ENCODE assay signal across 28 cellular contexts in genomic region chr15:68196445-68197169, GRCh38. TPM values are rescaled to one million over a fixed set of nuclear protein-coding genes. Genes with fewer than 3 reads are reported as not detected.
A peak's percentile ranks its signal among the peaks of the same experiment; 100 is the strongest.
DNase-seq lines count a peak whose midpoint lies in the region; ATAC-seq, FAIRE-seq and TF ChIP-seq lines count a peak whose summit lies in the region.
"Had no signal": no experiment of that assay in that cellular context is flagged by ENCODE, and none has a peak within 500 bp of the region (broad histone marks: within the 10 kb centered on the region; RNA-seq: fewer than 3 reads in every experiment).

No MANE protein-coding gene starts in this region.

- POLR2A ChIA-PET in activated CD8-positive, alpha-beta T cell treated with anti-CD3 and anti-CD28 coated beads, Interleukin-2, amount 10 ng/mL, durations not matched to agents 7 days and 5 days (lab: Charles Lee) = interaction anchor here (0.7 kb wide), 1 partner anchor 149 kb away, joined by 3 read pairs; no protein-coding TSS in a partner anchor
- POLR2A ChIA-PET in activated CD8-positive, alpha-beta T cell treated with anti-CD3 and anti-CD28 coated beads for 36 hours (lab: Charles Lee) = interaction anchor here (0.7 to 1.5 kb wide), 2 partner anchors 9 to 40 kb away, joined by 3 read pairs; partner anchors contain the start of gene CALML4

- H3K27ac ChIP-seq in endodermal cell (ENCODE audit: low read depth, low read length) (peak overlapping the region; percentile 9), testis (no peak overlapping the region)
- H3K27ac ChIP-seq: BLaER1 treated with 17β-estradiol and CSF1 and Interleukin-3, amounts not matched to agents 10 nM and 100 nM; SK-N-MC had no signal

- H3K4me3 ChIP-seq in endodermal cell (ENCODE audit: low read length) (no peak overlapping the region), testis (no peak overlapping the region)
- H3K4me3 ChIP-seq: BLaER1 treated with 17β-estradiol and CSF1 and Interleukin-3, amounts not matched to agents 10 nM and 100 nM; cardiac muscle cell; SK-N-MC; smooth muscle cell; stomach had no signal

- no peaks in the 10 kb centered on the region for H3K4me1 Mint-ChIP-seq in activated CD8-positive, alpha-beta T cell treated with anti-CD3 and anti-CD28 coated beads, Interleukin-2, amount 10 ng/mL, durations not matched to agents 7 days and 5 days (ENCODE audit: low read depth)
- no peaks in the 10 kb centered on the region for H3K4me1 Mint-ChIP-seq in activated CD8-positive, alpha-beta T cell treated with anti-CD3 and anti-CD28 coated beads for 36 hours (ENCODE audit: low read depth)
- peaks cover 22% of the 10 kb centered on the region for H3K4me1 Mint-ChIP-seq in endodermal cell
- peaks cover 10% of the 10 kb centered on the region for H3K4me1 Mint-ChIP-seq in stimulated activated effector memory CD8-positive, alpha-beta T cell treated with anti-CD3 and anti-CD28 coated beads, Interleukin-12 subunit alpha, Interleukin-12 subunit beta, amount 100 ng/mL, for 72 hours

- no peak overlapping the region for H3K4me3 Mint-ChIP-seq in activated CD8-positive, alpha-beta T cell treated with anti-CD3 and anti-CD28 coated beads, Interleukin-2, amount 10 ng/mL, durations not matched to agents 7 days and 5 days
- no peak overlapping the region for H3K4me3 Mint-ChIP-seq in activated CD8-positive, alpha-beta T cell treated with anti-CD3 and anti-CD28 coated beads for 36 hours
- no peak overlapping the region for H3K4me3 Mint-ChIP-seq in endodermal cell
- no peak overlapping the region for H3K4me3 Mint-ChIP-seq in stimulated activated effector memory CD8-positive, alpha-beta T cell treated with anti-CD3 and anti-CD28 coated beads, Interleukin-12 subunit alpha, Interleukin-12 subunit beta, amount 100 ng/mL, for 72 hours
- H3K4me3 Mint-ChIP-seq: activated T-cell treated with anti-CD3 and anti-CD28 coated beads, Interleukin-2, amount 50 U/mL, for 4 hours had no signal

- peak; percentile 17 for DNase-seq in activated CD8-positive, alpha-beta T cell treated with anti-CD3 and anti-CD28 coated beads, Interleukin-2, amount 10 ng/mL, durations not matched to agents 7 days and 5 days
- DNase-seq in activated CD8-positive, alpha-beta T cell treated with anti-CD3 and anti-CD28 coated beads for 36 hours = no peak
- no peak for DNase-seq in HTR-8/SVneo (ENCODE audit: insufficient read length, low spot score)
- DNase-seq in endodermal cell = peak; percentile 31
- peak in 1 of 2 donors; percentile 41 for DNase-seq in stimulated activated effector memory CD8-positive, alpha-beta T cell treated with anti-CD3 and anti-CD28 coated beads, Interleukin-12 subunit alpha, Interleukin-12 subunit beta, amount 100 ng/mL, for 72 hours (ENCODE audit: low spot score in 2 of 2)
- no peak for DNase-seq in testis
- no peak for DNase-seq in NCI-H774 (lab: John Stamatoyannopoulos, UW)
- DNase-seq in NCI-H1436 treated with DMSO at 0.1 percent for 48 hours (lab: John Stamatoyannopoulos, UW) = no peak
- DNase-seq: activated CD4-positive, alpha-beta T cell treated with anti-CD3 and anti-CD28 coated beads, Interleukin-2, amount 50 U/mL, for 48 hours; activated naive CD4-positive, alpha-beta T cell treated with Interleukin-2 at 50 U/mL for 16 hours; activated T-cell treated with anti-CD3 and anti-CD28 coated beads, Interleukin-2, amount 50 U/mL, for 4 hours; anterior cingulate cortex; foreskin fibroblast; hippocampal formation; Karpas-422; MV-4-11; NCI-H1694; NCI-H2171 treated with DMSO at 0.1 percent for 48 hours; NCI-H526; RPMI8226; stimulated activated CD4-positive, alpha-beta T cell treated with anti-CD3 and anti-CD28 coated beads, Interleukin-4, amount 100 ng/mL, for 1 hour; stomach; trophoblast cell had no signal

- H3K27ac Mint-ChIP-seq in activated CD8-positive, alpha-beta T cell treated with anti-CD3 and anti-CD28 coated beads, Interleukin-2, amount 10 ng/mL, durations not matched to agents 7 days and 5 days = peak overlapping the region; percentile 55
- no peak overlapping the region for H3K27ac Mint-ChIP-seq in activated CD8-positive, alpha-beta T cell treated with anti-CD3 and anti-CD28 coated beads for 36 hours
- no peak overlapping the region for H3K27ac Mint-ChIP-seq in endodermal cell
- peak overlapping the region; percentile 79 for H3K27ac Mint-ChIP-seq in stimulated activated effector memory CD8-positive, alpha-beta T cell treated with anti-CD3 and anti-CD28 coated beads, Interleukin-12 subunit alpha, Interleukin-12 subunit beta, amount 100 ng/mL, for 72 hours

- H3K4me1 ChIP-seq in endodermal cell (ENCODE audit: control insufficient read depth, insufficient read depth, low read length) = peaks cover 3% of the 10 kb centered on the region
- peaks cover 37% of the 10 kb centered on the region for H3K4me1 ChIP-seq in testis

- H3K36me3 Mint-ChIP-seq in activated CD8-positive, alpha-beta T cell treated with anti-CD3 and anti-CD28 coated beads, Interleukin-2, amount 10 ng/mL, durations not matched to agents 7 days and 5 days (ENCODE audit: low read depth) = peaks cover 32% of the 10 kb centered on the region
- H3K36me3 Mint-ChIP-seq in activated CD8-positive, alpha-beta T cell treated with anti-CD3 and anti-CD28 coated beads for 36 hours (ENCODE audit: low read depth) = peaks cover 10% of the 10 kb centered on the region
- peaks cover 16% of the 10 kb centered on the region for H3K36me3 Mint-ChIP-seq in endodermal cell (ENCODE audit: low read depth)
- peaks cover 63% of the 10 kb centered on the region for H3K36me3 Mint-ChIP-seq in stimulated activated effector memory CD8-positive, alpha-beta T cell treated with anti-CD3 and anti-CD28 coated beads, Interleukin-12 subunit alpha, Interleukin-12 subunit beta, amount 100 ng/mL, for 72 hours

- no peak overlapping the region for H3K9ac ChIP-seq in endodermal cell (ENCODE audit: extremely low read depth, low read length, poor library complexity, severe bottlenecking)
- H3K9ac ChIP-seq: BLaER1 treated with 17β-estradiol and CSF1 and Interleukin-3, amounts not matched to agents 10 nM and 100 nM had no signal

- peak; percentile 4 for FAIRE-seq in HTR-8/SVneo (lab: Jason Lieb, UNC)
- FAIRE-seq: A204.1 had no signal

- WGBS in endodermal cell (ENCODE audit: insufficient coverage in 1 of 2, insufficient read length in 1 of 2), 2 experiments = 95 to 97% methylated on average over 14 to 17 of the region's 17 CpGs
- WGBS in testis, 2 donors = 69 to 78% methylated on average over 11 to 17 of the region's 17 CpGs

- CTCF ChIA-PET in activated CD8-positive, alpha-beta T cell treated with anti-CD3 and anti-CD28 coated beads, Interleukin-2, amount 10 ng/mL, durations not matched to agents 7 days and 5 days (lab: Charles Lee) = interaction anchor here (1.1 to 1.3 kb wide), 2 partner anchors 17 to 110 kb away, joined by 3 to 4 read pairs; no protein-coding TSS in a partner anchor
- CTCF ChIA-PET in activated CD8-positive, alpha-beta T cell treated with anti-CD3 and anti-CD28 coated beads for 36 hours (lab: Charles Lee) = interaction anchor here (0.9 kb wide), 1 partner anchor 14 kb away, joined by 5 read pairs; no protein-coding TSS in a partner anchor

- TF ChIP-seq CTCF in activated CD8-positive, alpha-beta T cell treated with anti-CD3 and anti-CD28 coated beads for 36 hours (IDR thresholded peaks at IDR 0.05) = no peak
- TF ChIP-seq CTCF in endodermal cell (conservative IDR thresholded peaks at IDR 0.05) (no peak), testis (IDR thresholded peaks at IDR 0.05) (no peak)

- ATAC-seq in activated CD8-positive, alpha-beta T cell treated with anti-CD3 and anti-CD28 coated beads, Interleukin-2, amount 10 ng/mL, durations not matched to agents 7 days and 5 days = no peak
- ATAC-seq in activated CD8-positive, alpha-beta T cell treated with anti-CD3 and anti-CD28 coated beads for 36 hours = no peak
- ATAC-seq in stimulated activated effector memory CD8-positive, alpha-beta T cell treated with anti-CD3 and anti-CD28 coated beads, Interleukin-12 subunit alpha, Interleukin-12 subunit beta, amount 100 ng/mL, for 72 hours = no peak
- ATAC-seq: activated T-cell treated with anti-CD3 and anti-CD28 coated beads, Interleukin-2, amount 50 U/mL, for 4 hours had no signal

- H3K27me3 ChIP-seq in endodermal cell (ENCODE audit: control insufficient read depth, insufficient read depth, low read length, poor library complexity, severe bottlenecking) = no peaks in the 10 kb centered on the region
- no peaks in the 10 kb centered on the region for H3K27me3 ChIP-seq in testis
- H3K27me3 ChIP-seq: BLaER1 treated with 17β-estradiol and CSF1 and Interleukin-3, amounts not matched to agents 10 nM and 100 nM; cardiac muscle cell; stomach had no signal

- H3K36me3 ChIP-seq in endodermal cell (ENCODE audit: control insufficient read depth, insufficient read depth, low read length) = peaks cover 22% of the 10 kb centered on the region
- H3K36me3 ChIP-seq in testis (ENCODE audit: low read depth, missing control alignments) = no peaks in the 10 kb centered on the region

- no peak for TF ChIP-seq POLR2A in testis (IDR thresholded peaks at IDR 0.05)

- intact Hi-C loops in activated CD8-positive, alpha-beta T cell treated with anti-CD3 and anti-CD28 coated beads for 36 hours (cut with micrococcal nuclease) = no loop called here
- intact Hi-C loops in testis (cut with DNase I; ENCODE audit: low total_unique reads) = no loop called here

- no peaks in the 10 kb centered on the region for H3K9me3 Mint-ChIP-seq in activated CD8-positive, alpha-beta T cell treated with anti-CD3 and anti-CD28 coated beads, Interleukin-2, amount 10 ng/mL, durations not matched to agents 7 days and 5 days (ENCODE audit: insufficient read depth)
- no peaks in the 10 kb centered on the region for H3K9me3 Mint-ChIP-seq in activated CD8-positive, alpha-beta T cell treated with anti-CD3 and anti-CD28 coated beads for 36 hours
- H3K9me3 Mint-ChIP-seq in endodermal cell = no peaks in the 10 kb centered on the region
- H3K9me3 Mint-ChIP-seq in stimulated activated effector memory CD8-positive, alpha-beta T cell treated with anti-CD3 and anti-CD28 coated beads, Interleukin-12 subunit alpha, Interleukin-12 subunit beta, amount 100 ng/mL, for 72 hours = no peaks in the 10 kb centered on the region
- H3K9me3 Mint-ChIP-seq: activated T-cell treated with anti-CD3 and anti-CD28 coated beads, Interleukin-2, amount 50 U/mL, for 4 hours had no signal

- H3K27me3 Mint-ChIP-seq in activated CD8-positive, alpha-beta T cell treated with anti-CD3 and anti-CD28 coated beads, Interleukin-2, amount 10 ng/mL, durations not matched to agents 7 days and 5 days (ENCODE audit: low read depth) = no peaks in the 10 kb centered on the region
- no peaks in the 10 kb centered on the region for H3K27me3 Mint-ChIP-seq in activated CD8-positive, alpha-beta T cell treated with anti-CD3 and anti-CD28 coated beads for 36 hours
- no peaks in the 10 kb centered on the region for H3K27me3 Mint-ChIP-seq in endodermal cell (ENCODE audit: insufficient read depth)

- no peaks in the 10 kb centered on the region for H3K9me3 ChIP-seq in endodermal cell (ENCODE audit: control insufficient read depth, low read length)
- no peaks in the 10 kb centered on the region for H3K9me3 ChIP-seq in testis
- H3K9me3 ChIP-seq: BLaER1 treated with 17β-estradiol and CSF1 and Interleukin-3, amounts not matched to agents 10 nM and 100 nM; stomach had no signal

RNA-seq across cellular contexts. Expression of gene CALML4, which starts 8.5 kb away (rescaled TPM):
- total RNA-seq in activated CD8-positive, alpha-beta T cell treated with anti-CD3 and anti-CD28 coated beads, Interleukin-2, amount 10 ng/mL, durations not matched to agents 7 days and 5 days = 10 to 100 TPM in 1 of 2 experiments, 1 to 10 TPM in 1; 9.6 to 11.7 TPM
- total RNA-seq in activated CD8-positive, alpha-beta T cell treated with anti-CD3 and anti-CD28 coated beads for 36 hours = 1 to 10 TPM; 6.9 to 7.3 TPM
- 10 to 100 TPM in 1 of 2 donors, 1 to 10 TPM in 1; 9.7 to 17.4 TPM for total RNA-seq in endodermal cell
- 7.7 TPM for polyA plus RNA-seq in endodermal cell (2013, experiment 1 of 2)
- 7.1 TPM for polyA plus RNA-seq in endodermal cell (2013, experiment 2 of 2)
- 10 to 100 TPM in 1 of 2 donors, 1 to 10 TPM in 1; 6.8 to 10.4 TPM for total RNA-seq in testis
- polyA plus RNA-seq in testis (ENCODE audit: insufficient read depth, low read depth, low replicate concordance) = 10.5 TPM

RNA-seq across cellular contexts. Expression of gene CLN6, which starts 32.9 kb away (rescaled TPM):
- 10 to 100 TPM; 64.5 to 69.7 TPM for total RNA-seq in activated CD8-positive, alpha-beta T cell treated with anti-CD3 and anti-CD28 coated beads, Interleukin-2, amount 10 ng/mL, durations not matched to agents 7 days and 5 days
- total RNA-seq in activated CD8-positive, alpha-beta T cell treated with anti-CD3 and anti-CD28 coated beads for 36 hours = 10 to 100 TPM; 43.1 to 47.2 TPM
- total RNA-seq in endodermal cell (10 to 100 TPM; 51.6 to 59.6 TPM), testis (10 to 100 TPM; 39.7 to 58.8 TPM)
- polyA plus RNA-seq in endodermal cell (2013, experiment 1 of 2) = 31.9 TPM
- 28.2 TPM for polyA plus RNA-seq in endodermal cell (2013, experiment 2 of 2)
- polyA plus RNA-seq in testis (ENCODE audit: insufficient read depth, low read depth, low replicate concordance) = 23.3 TPM

Comparison
In these comparisons a context has a peak if more than half of its experiments do, and no peak if none do; other contexts are left out.
1. DNase-seq: peak in activated CD8-positive, alpha-beta T cell treated with anti-CD3 and anti-CD28 coated beads, Interleukin-2, amount 10 ng/mL, durations not matched to agents 7 days and 5 days (single experiment) and endodermal cell (single experiment); none in activated CD8-positive, alpha-beta T cell treated with anti-CD3 and anti-CD28 coated beads for 36 hours (single experiment), HTR-8/SVneo (single experiment), testis (single experiment), NCI-H774 (single experiment) and NCI-H1436 treated with DMSO at 0.1 percent for 48 hours (single experiment).
2. H3K27ac Mint-ChIP-seq: peak in activated CD8-positive, alpha-beta T cell treated with anti-CD3 and anti-CD28 coated beads, Interleukin-2, amount 10 ng/mL, durations not matched to agents 7 days and 5 days (single experiment) and stimulated activated effector memory CD8-positive, alpha-beta T cell treated with anti-CD3 and anti-CD28 coated beads, Interleukin-12 subunit alpha, Interleukin-12 subunit beta, amount 100 ng/mL, for 72 hours (single experiment); none in activated CD8-positive, alpha-beta T cell treated with anti-CD3 and anti-CD28 coated beads for 36 hours (single experiment) and endodermal cell (single experiment).